In genomic region chr11:28110108-28110838, GRCh38 we compare ENCODE assay signal across 8 cellular contexts. TPM values are rescaled to one million over a fixed set of nuclear protein-coding genes. Genes with fewer than 3 reads are reported as not detected.
DNase-seq lines count a peak whose midpoint lies in the region; ATAC-seq, FAIRE-seq and TF ChIP-seq lines count a peak whose summit lies in the region.

No MANE protein-coding gene starts in this region.

- ATAC-seq in CD4-positive, alpha-beta T cell (ENCODE audit: poor library complexity) = no peak
- ATAC-seq in GM19372 (IDR thresholded peaks at IDR 0.05; ENCODE audit: low read depth, unreplicated experiment) (peak; percentile 26), HG03565 (IDR thresholded peaks at IDR 0.05; ENCODE audit: unreplicated experiment) (peak; percentile 29)

- H2AFZ ChIP-seq in endothelial cell of umbilical vein (ENCODE audit: low read depth, low read length) = peak overlapping the region; percentile 29

- peak; percentile 84 for TF ChIP-seq POLR2A in endothelial cell of umbilical vein (IDR thresholded peaks at IDR 0.05; ENCODE audit: low read depth, low read length)

- no peak for TF ChIP-seq CTCF in CD4-positive, alpha-beta T cell (IDR thresholded peaks at IDR 0.05)
- no peak for TF ChIP-seq CTCF in endothelial cell of umbilical vein (IDR thresholded peaks at IDR 0.05; ENCODE audit: extremely low read depth in 1 of 2, insufficient read depth in 1 of 2, low read depth in 1 of 2, low read length in 2 of 2)

- peak overlapping the region; percentile 98 for H3K4me2 ChIP-seq in endothelial cell of umbilical vein (ENCODE audit: insufficient read depth, low read length)

- peaks cover 45% of the 10 kb centered on the region for H3K79me2 ChIP-seq in endothelial cell of umbilical vein (ENCODE audit: control insufficient read depth, insufficient read depth, low read length)

- TSS peak; percentile 44 for BruUV-seq in endothelial cell of umbilical vein (replicated peaks; lab: Mats Ljungman, UMichigan)

- H3K27me3 Mint-ChIP-seq in CD4-positive, alpha-beta T cell = no peaks in the 10 kb centered on the region

- no peaks in the 10 kb centered on the region for H3K9me1 ChIP-seq in endothelial cell of umbilical vein (replicated peaks; ENCODE audit: control insufficient read depth, extremely low read depth, insufficient read depth, low read length)

- intact Hi-C loops in CD4-positive, alpha-beta T cell (cut with DNase I, micrococcal nuclease) = no loop called here
- intact Hi-C loops in endothelial cell of umbilical vein (cut with micrococcal nuclease) = loop anchor here (5.0 kb wide), 1 partner anchor 1217 kb away; no protein-coding TSS in a partner anchor

- DNase-seq in CD4-positive, alpha-beta T cell = peak; percentile 19 to 63 (median 44)
- peak; percentile 18 for DNase-seq in NOMO-1 treated with dmso at 0.1 percent for 144 hours (lab: John Stamatoyannopoulos, UW; ENCODE audit: unreplicated experiment)
- DNase-seq in activated CD8-positive, alpha-beta memory T cell treated with anti-CD3 and anti-CD28 coated beads, Interleukin-2, amount 50 U/mL, for 1 hour (ENCODE audit: extremely low read depth) = peak; percentile 14
- DNase-seq in endothelial cell of umbilical vein (ENCODE audit: low read depth, low spot score) = peak; percentile 78
- peak; percentile 78 for DNase-seq in midbrain (lab: John Stamatoyannopoulos, UW)
- peak; percentile 27 to 31 for DNase-seq in stimulated activated CD8-positive, alpha-beta memory T cell treated with anti-CD3 and anti-CD28 coated beads, Interleukin-2, amount 100 ng/mL, for 1 hour (ENCODE audit: low read depth in 2 of 2)

- peak overlapping the region; percentile 98 for H3K27ac Mint-ChIP-seq in CD4-positive, alpha-beta T cell

- peaks cover 36% of the 10 kb centered on the region for H3K4me1 ChIP-seq in endothelial cell of umbilical vein (ENCODE audit: control insufficient read depth, extremely low read depth, insufficient read depth, low read length)

- CTCF ChIA-PET in CD4-positive, alpha-beta T cell (lab: Charles Lee) = no interaction called here
- CTCF ChIA-PET in endothelial cell of umbilical vein (lab: Charles Lee) = interaction anchor here (0.8 to 2.1 kb wide), 4 partner anchors 392 to 1049 kb away, joined by 3 to 7 read pairs (median 4); no protein-coding TSS in a partner anchor

- H3K9me3 Mint-ChIP-seq in CD4-positive, alpha-beta T cell = no peaks in the 10 kb centered on the region

- no peaks in the 10 kb centered on the region for H3K27me3 ChIP-seq in CD4-positive, alpha-beta T cell (ENCODE audit: control insufficient read depth, insufficient read depth, low read length)
- H3K27me3 ChIP-seq in endothelial cell of umbilical vein (ENCODE audit: control insufficient read depth in 2 of 2, insufficient read depth in 2 of 2, low read length in 2 of 2) = no peaks in the 10 kb centered on the region

- H3K9ac ChIP-seq in endothelial cell of umbilical vein (replicated peaks; ENCODE audit: extremely low read depth, insufficient read depth, low read length) = peak overlapping the region; percentile 100

- H3K4me3 ChIP-seq in endothelial cell of umbilical vein (replicated peaks in 1 of 3; ENCODE audit: insufficient read depth in 1 of 3, low read depth in 1 of 3, low read length in 3 of 3) = peak overlapping the region; percentile 34 to 96 (median 48)

- H4K20me1 ChIP-seq in endothelial cell of umbilical vein (replicated peaks; ENCODE audit: control insufficient read depth, extremely low read depth, insufficient read depth, low read length) = no peaks in the 10 kb centered on the region

- H3K36me3 ChIP-seq in endothelial cell of umbilical vein (ENCODE audit: control insufficient read depth in 2 of 2, extremely low read depth in 1 of 2, insufficient read depth in 2 of 2, low read length in 2 of 2) = no peaks in the 10 kb centered on the region

- peaks cover 76% of the 10 kb centered on the region for H3K4me1 Mint-ChIP-seq in CD4-positive, alpha-beta T cell (ENCODE audit: low read depth)

- H3K27ac ChIP-seq in CD4-positive, alpha-beta T cell (ENCODE audit: low read depth, low read length) = peak overlapping the region; percentile 54
- H3K27ac ChIP-seq in endothelial cell of umbilical vein (ENCODE audit: insufficient read depth, low read depth, low read length) = peak overlapping the region; percentile 98

- H3K9me3 ChIP-seq in CD4-positive, alpha-beta T cell (ENCODE audit: control insufficient read depth, low read length) = no peaks in the 10 kb centered on the region
- H3K9me3 ChIP-seq in endothelial cell of umbilical vein (replicated peaks; ENCODE audit: control insufficient read depth, insufficient read depth, low read length) = no peaks in the 10 kb centered on the region

- H3K36me3 Mint-ChIP-seq in CD4-positive, alpha-beta T cell (ENCODE audit: low read depth) = peaks cover 52% of the 10 kb centered on the region

- POLR2A ChIA-PET in CD4-positive, alpha-beta T cell (lab: Charles Lee) = interaction anchor here (1.0 kb wide), 1 partner anchor 8 kb away, joined by 3 read pairs; no protein-coding TSS in a partner anchor
- POLR2A ChIA-PET in endothelial cell of umbilical vein (lab: Charles Lee) = no interaction called here

- H3K4me3 Mint-ChIP-seq in CD4-positive, alpha-beta T cell = peak overlapping the region; percentile 98

- peak; percentile 64 for FAIRE-seq in endothelial cell of umbilical vein (lab: Jason Lieb, UNC)

- dilution Hi-C loops in endothelial cell of umbilical vein (cut with MboI; ENCODE audit: extremely low pct_ligation_motif_present, low sequenced_read_pairs) = no loop called here

TF ChIP-seq in endothelial cell of umbilical vein, 7 proteins besides CTCF, POLR2A, EP300 and RAD21:
- peak; percentile 15 for TF ChIP-seq GATA2 (IDR thresholded peaks at IDR 0.05; ENCODE audit: insufficient read depth, insufficient read length, low read depth, low read length)
- peak; percentile 84 for TF ChIP-seq POLR2AphosphoS5 (IDR thresholded peaks at IDR 0.05; ENCODE audit: insufficient read depth, low read depth, low read length)
- TF ChIP-seq MYC (IDR thresholded peaks at IDR 0.05; ENCODE audit: low read depth, low read length) = peak; percentile 64
- no peak for TF ChIP-seq EZH2 (IDR thresholded peaks at IDR 0.05; ENCODE audit: borderline replicate concordance, low read depth, low read length, severe bottlenecking)
- TF ChIP-seq FOS (IDR thresholded peaks at IDR 0.05; ENCODE audit: borderline replicate concordance, insufficient read depth, low read length) = peak; percentile 15
- no peak for TF ChIP-seq JUN (IDR thresholded peaks at IDR 0.05; ENCODE audit: borderline replicate concordance, insufficient read depth, insufficient read length, low read depth)
- no peak for TF ChIP-seq MAX (IDR thresholded peaks at IDR 0.05; ENCODE audit: insufficient read depth, insufficient read length)

RNA-seq across cellular contexts. Expression of gene METTL15, which starts 2.1 kb away (rescaled TPM):
- 1 to 10 TPM; 3.5 to 4.4 TPM for total RNA-seq in CD4-positive, alpha-beta T cell
- 10.9 and 12.1 TPM in 2 replicates for total RNA-seq in endothelial cell of umbilical vein
- 3.2 and 4.2 TPM in 2 replicates for polyA plus RNA-seq in endothelial cell of umbilical vein
- polyA plus RNA-seq in endothelial cell of umbilical vein (2011; cell fraction: cytosol; rRNA removed) = 3.9 and 5.0 TPM in 2 replicates
- polyA plus RNA-seq in endothelial cell of umbilical vein (2011; cell fraction: nucleus; rRNA removed) = 12.1 and 12.7 TPM in 2 replicates
- polyA plus RNA-seq in endothelial cell of umbilical vein (2012) = 8.0 TPM in 2 replicates
- polyA minus RNA-seq in endothelial cell of umbilical vein = 22.8 and 26.7 TPM in 2 replicates
- polyA minus RNA-seq in endothelial cell of umbilical vein (2011; cell fraction: cytosol; rRNA and poly(A)+ RNA removed) = 11.6 TPM
- polyA minus RNA-seq in endothelial cell of umbilical vein (2011; cell fraction: nucleus; rRNA and poly(A)+ RNA removed) = 46.8 and 67.8 TPM in 2 replicates

RNA-seq across cellular contexts. Expression of gene KIF18A, which starts 2.3 kb away (rescaled TPM):
- total RNA-seq in CD4-positive, alpha-beta T cell = 1 to 10 TPM; 3.4 to 5.3 TPM
- 14.1 and 18.5 TPM in 2 replicates for total RNA-seq in endothelial cell of umbilical vein
- 2.2 and 2.5 TPM in 2 replicates for polyA plus RNA-seq in endothelial cell of umbilical vein
- 5.5 and 5.7 TPM in 2 replicates for polyA plus RNA-seq in endothelial cell of umbilical vein (2011; cell fraction: cytosol; rRNA removed)
- polyA plus RNA-seq in endothelial cell of umbilical vein (2011; cell fraction: nucleus; rRNA removed) = 9.9 and 17.3 TPM in 2 replicates
- polyA plus RNA-seq in endothelial cell of umbilical vein (2012) = 6.6 and 13.6 TPM in 2 replicates
- 9.1 and 15.0 TPM in 2 replicates for polyA minus RNA-seq in endothelial cell of umbilical vein
- 15.1 TPM for polyA minus RNA-seq in endothelial cell of umbilical vein (2011; cell fraction: cytosol; rRNA and poly(A)+ RNA removed)
- polyA minus RNA-seq in endothelial cell of umbilical vein (2011; cell fraction: nucleus; rRNA and poly(A)+ RNA removed) = 41.4 and 60.8 TPM in 2 replicates

Comparison
In these comparisons a context has a peak if more than half of its experiments do, and no peak if none do; other contexts are left out.
1. DNase-seq: peak in every context shown above with its lines; median percentile 78 in endothelial cell of umbilical vein; 78 in midbrain; 44 in CD4-positive, alpha-beta T cell; 29 in stimulated activated CD8-positive, alpha-beta memory T cell treated with anti-CD3 and anti-CD28 coated beads, Interleukin-2, amount 100 ng/mL, for 1 hour; 18 in NOMO-1 treated with dmso at 0.1 percent for 144 hours; 14 in activated CD8-positive, alpha-beta memory T cell treated with anti-CD3 and anti-CD28 coated beads, Interleukin-2, amount 50 U/mL, for 1 hour.